Comparison of ENCODE assay signal across 20 cellular contexts in the genomic region with DNA sequence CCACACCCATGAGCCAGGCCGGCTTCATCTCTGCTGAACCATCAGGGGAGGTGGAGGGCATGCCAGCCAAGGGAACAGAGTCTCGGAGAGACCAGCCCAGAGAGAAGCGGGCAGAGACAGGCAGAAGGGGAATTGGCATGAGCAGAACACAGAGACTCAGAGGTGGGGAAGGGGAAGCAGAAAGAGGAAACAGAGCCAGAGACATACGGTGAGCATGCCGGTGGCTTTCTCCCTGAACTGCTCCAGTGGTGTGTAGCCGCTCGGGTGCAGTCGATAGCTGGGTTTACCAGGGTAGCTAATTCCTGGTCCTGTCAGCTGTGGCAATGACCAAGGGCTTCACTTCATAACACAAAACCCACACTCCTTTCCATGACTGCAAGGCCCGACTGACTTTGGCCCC.
DNase-seq lines count a peak whose midpoint lies in the region; ATAC-seq and TF ChIP-seq lines count a peak whose summit lies in the region.
"Had no signal": no experiment of that assay in that cellular context is flagged by ENCODE, and none has a peak within 500 bp of the region (broad histone marks: within the 10 kb centered on the region; RNA-seq: fewer than 3 reads in every experiment).

No MANE protein-coding gene starts in this region.

- POLR2A ChIA-PET in Panc1 (lab: Charles Lee), result no interaction called here

- H3K36me3 ChIP-seq in Panc1 (ENCODE audit: control insufficient read depth, insufficient read depth, low read length) (no peaks in the 10 kb centered on the region), right atrium auricular region (no peaks in the 10 kb centered on the region)
- H3K36me3 ChIP-seq: pancreas, thoracic aorta, WERI-Rb-1 had no signal

- no peaks in the 10 kb centered on the region for H3K36me3 Mint-ChIP-seq in endothelial cell (ENCODE audit: low read depth, unreplicated experiment)
- no peaks in the 10 kb centered on the region for H3K36me3 Mint-ChIP-seq in stimulated activated memory B cell treated with anti-CD40 and anti-IgM and Interleukin-4, amounts not matched to agents 10 μg/mL and 1 μg/mL and 100 μg/mL, for 72 hours
- H3K36me3 Mint-ChIP-seq: stimulated activated effector memory CD8-positive, alpha-beta T cell treated with anti-CD3 and anti-CD28 coated beads, Interleukin-12 subunit alpha, Interleukin-12 subunit beta, amount 100 ng/mL, for 72 hours had no signal

- no peaks in the 10 kb centered on the region for H3K27me3 Mint-ChIP-seq in endothelial cell (ENCODE audit: unreplicated experiment)
- no peaks in the 10 kb centered on the region for H3K27me3 Mint-ChIP-seq in stimulated activated memory B cell treated with anti-CD40 and anti-IgM and Interleukin-4, amounts not matched to agents 10 μg/mL and 1 μg/mL and 100 μg/mL, for 72 hours

- H3K4me1 ChIP-seq in Panc1 (ENCODE audit: control insufficient read depth, insufficient read depth, low read length), result peaks cover 7% of the 10 kb centered on the region
- H3K4me1 ChIP-seq in right atrium auricular region, result no peaks in the 10 kb centered on the region
- H3K4me1 ChIP-seq: pancreas had no signal

- CTCF ChIA-PET in Panc1 (lab: Charles Lee), result no interaction called here

- H3K27ac Mint-ChIP-seq in endothelial cell (ENCODE audit: unreplicated experiment), result peak overlapping the region; percentile 38
- H3K27ac Mint-ChIP-seq in stimulated activated memory B cell treated with anti-CD40 and anti-IgM and Interleukin-4, amounts not matched to agents 10 μg/mL and 1 μg/mL and 100 μg/mL, for 72 hours, result peak overlapping the region; percentile 2
- H3K27ac Mint-ChIP-seq: dendritic cell treated with granulocyte-macrophage colony-stimulating factor and Interleukin-4, amounts not matched to agents 40 ng/mL and 50 ng/mL, for 4 days; stimulated activated effector memory CD8-positive, alpha-beta T cell treated with anti-CD3 and anti-CD28 coated beads, Interleukin-12 subunit alpha, Interleukin-12 subunit beta, amount 100 ng/mL, for 72 hours had no signal

- DNase-seq in KG1 (lab: John Stamatoyannopoulos, UW) (peak; percentile 32), Panc1 (ENCODE audit: low read depth, low spot score) (no peak), endothelial cell (ENCODE audit: low spot score) (no peak), activated gamma-delta T cell treated with Interleukin-2 at 50 U/mL for 16 hours (no peak), right atrium auricular region (ENCODE audit: low spot score) (no peak)
- DNase-seq in stimulated activated CD4-positive, alpha-beta T cell treated with anti-CD3 and anti-CD28 coated beads, Interleukin-15, amount 100 ng/mL, for 24 hours, result no peak
- DNase-seq: activated CD4-positive, alpha-beta T cell treated with anti-CD3 and anti-CD28 coated beads, Interleukin-2, amount 50 U/mL, for 48 hours; amniotic stem cell; DND-41; NCI-H1092; NCI-H2081 treated with DMSO at 0.1 percent for 48 hours; NCI-H510A treated with DMSO at 0.1 percent for 48 hours; pancreas; SHP77; WERI-Rb-1 had no signal

- no peak for ATAC-seq in Panc1
- ATAC-seq in stimulated activated memory B cell treated with anti-CD40 and anti-IgM and Interleukin-4, amounts not matched to agents 10 μg/mL and 1 μg/mL and 100 μg/mL, for 72 hours, result peak; percentile 89
- ATAC-seq in HG02981 (IDR thresholded peaks at IDR 0.05; ENCODE audit: unreplicated experiment), result no peak
- ATAC-seq: pancreas; stimulated activated effector memory CD8-positive, alpha-beta T cell treated with anti-CD3 and anti-CD28 coated beads, Interleukin-12 subunit alpha, Interleukin-12 subunit beta, amount 100 ng/mL, for 72 hours had no signal

- BruUV-seq in Panc1 (replicated peaks; lab: Mats Ljungman, UMichigan), result no TSS peak

- TF ChIP-seq CTCF in Panc1 (IDR thresholded peaks at IDR 0.05) (no peak), endothelial cell (IDR thresholded peaks at IDR 0.05; ENCODE audit: unreplicated experiment) (no peak), right atrium auricular region (IDR thresholded peaks at IDR 0.05) (no peak)

- H3K9me3 ChIP-seq in Panc1 (ENCODE audit: control insufficient read depth, insufficient read depth, low read depth, low read length), result no peaks in the 10 kb centered on the region
- no peaks in the 10 kb centered on the region for H3K9me3 ChIP-seq in right atrium auricular region
- H3K9me3 ChIP-seq: pancreas, thoracic aorta had no signal

- no peaks in the 10 kb centered on the region for H3K27me3 ChIP-seq in Panc1 (ENCODE audit: control insufficient read depth, insufficient read depth, low read length)
- no peaks in the 10 kb centered on the region for H3K27me3 ChIP-seq in right atrium auricular region
- H3K27me3 ChIP-seq: pancreas had no signal

- intact Hi-C loops in Panc1 (cut with micrococcal nuclease; ENCODE audit: unreplicated experiment), result no loop called here

- H3K27ac ChIP-seq in Panc1 (ENCODE audit: low read length), result peak overlapping the region; percentile 34; the same call in 1 of the 2 replicates
- H3K27ac ChIP-seq in right atrium auricular region, result no peak overlapping the region
- H3K27ac ChIP-seq: pancreas, thoracic aorta, WERI-Rb-1 had no signal

- no peaks in the 10 kb centered on the region for H3K9me3 Mint-ChIP-seq in endothelial cell (ENCODE audit: unreplicated experiment)
- H3K9me3 Mint-ChIP-seq in stimulated activated memory B cell treated with anti-CD40 and anti-IgM and Interleukin-4, amounts not matched to agents 10 μg/mL and 1 μg/mL and 100 μg/mL, for 72 hours, result no peaks in the 10 kb centered on the region
- H3K9me3 Mint-ChIP-seq: dendritic cell treated with granulocyte-macrophage colony-stimulating factor and Interleukin-4, amounts not matched to agents 40 ng/mL and 50 ng/mL, for 4 days; stimulated activated effector memory CD8-positive, alpha-beta T cell treated with anti-CD3 and anti-CD28 coated beads, Interleukin-12 subunit alpha, Interleukin-12 subunit beta, amount 100 ng/mL, for 72 hours had no signal

- in situ Hi-C loops in Panc1 (cut with HindIII; ENCODE audit: low pct_unique_long_range_greater_than_20kb, low sequenced_read_pairs), result no loop called here

- no peak overlapping the region for H3K4me3 Mint-ChIP-seq in endothelial cell (ENCODE audit: unreplicated experiment)
- no peak overlapping the region for H3K4me3 Mint-ChIP-seq in stimulated activated memory B cell treated with anti-CD40 and anti-IgM and Interleukin-4, amounts not matched to agents 10 μg/mL and 1 μg/mL and 100 μg/mL, for 72 hours
- H3K4me3 Mint-ChIP-seq: dendritic cell treated with granulocyte-macrophage colony-stimulating factor and Interleukin-4, amounts not matched to agents 40 ng/mL and 50 ng/mL, for 4 days; stimulated activated effector memory CD8-positive, alpha-beta T cell treated with anti-CD3 and anti-CD28 coated beads, Interleukin-12 subunit alpha, Interleukin-12 subunit beta, amount 100 ng/mL, for 72 hours had no signal

- H3K4me3 ChIP-seq in Panc1 (ENCODE audit: low read depth in 2 of 2, low read length in 2 of 2) (no peak overlapping the region), right atrium auricular region (no peak overlapping the region)
- H3K4me3 ChIP-seq: pancreas, thoracic aorta had no signal

- H3K4me1 Mint-ChIP-seq in endothelial cell (ENCODE audit: unreplicated experiment), result peaks cover 8% of the 10 kb centered on the region
- H3K4me1 Mint-ChIP-seq in stimulated activated memory B cell treated with anti-CD40 and anti-IgM and Interleukin-4, amounts not matched to agents 10 μg/mL and 1 μg/mL and 100 μg/mL, for 72 hours, result peaks cover 13% of the 10 kb centered on the region
